30 cellular contexts compared by ENCODE assay signal in the genomic region with DNA sequence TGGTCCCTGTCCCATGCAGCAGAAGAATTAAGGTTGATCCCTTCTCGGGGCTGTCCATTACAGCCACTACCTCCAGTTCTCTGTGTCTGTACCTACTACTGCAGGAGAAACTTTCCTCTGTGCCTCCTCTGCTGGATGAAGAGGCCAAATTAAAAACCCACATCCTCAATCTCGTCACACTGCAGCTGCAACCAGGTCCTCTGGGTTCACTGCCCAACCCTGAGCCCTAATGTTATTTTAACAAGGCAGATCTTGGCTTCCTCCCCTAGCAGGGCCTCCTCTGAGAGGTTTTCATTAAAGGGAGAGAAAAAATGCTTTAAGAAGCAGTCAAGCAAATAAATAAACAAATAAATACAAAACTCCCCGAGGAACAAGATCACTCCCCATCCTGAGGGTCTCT.
A peak's percentile ranks its signal among the peaks of the same experiment; 100 is the strongest.
DNase-seq lines count a peak whose midpoint lies in the region; ATAC-seq and TF ChIP-seq lines count a peak whose summit lies in the region.
"Had no signal": no experiment of that assay in that cellular context is flagged by ENCODE, and none has a peak within 500 bp of the region (broad histone marks: within the 10 kb centered on the region; RNA-seq: fewer than 3 reads in every experiment).

No MANE protein-coding gene starts in this region.

- peak overlapping the region; percentile 5 to 16 for H3K27ac Mint-ChIP-seq in T-cell
- peak overlapping the region; percentile 15 for H3K27ac Mint-ChIP-seq in neural crest cell (ENCODE audit: unreplicated experiment)
- H3K27ac Mint-ChIP-seq: B cell, nephron had no signal

- DNase-seq in Right ventricle myocardium superior = no peak
- DNase-seq in cardiac septum (ENCODE audit: low spot score) = no peak
- no peak for DNase-seq in T-cell
- DNase-seq in neural crest cell (ENCODE audit: low read depth, low spot score) = no peak
- DNase-seq in NCI-H2029 treated with DMSO at 0.1 percent for 48 hours (lab: John Stamatoyannopoulos, UW) = no peak
- DNase-seq: ACHN; activated CD4-positive, alpha-beta T cell treated with anti-CD3 and anti-CD28 coated beads for 4 hours; activated T-cell treated with anti-CD3 and anti-CD28 coated beads, Interleukin-2, amount 50 U/mL, for 48 hours; DMS153; foreskin melanocyte; NCI-H1092; NCI-H187; NCI-H2171 treated with DMSO at 0.1 percent for 48 hours; NCI-H510A; OCI-M1; ovary; stimulated activated naive CD4-positive, alpha-beta T cell treated with Interleukin-2 at 50 U/mL for 16 hours; T1000; upper lobe of left lung had no signal

- H3K4me3 Mint-ChIP-seq in T-cell (no peak overlapping the region), neural crest cell (no peak overlapping the region)
- H3K4me3 Mint-ChIP-seq: B cell, nephron had no signal

- CTCF ChIA-PET in HEK293 (lab: Yijun Ruan, JAX) = interaction anchor here (0.5 to 0.6 kb wide), 2 partner anchors 48 to 194 kb away, joined by 3 to 4 read pairs; no protein-coding TSS in a partner anchor
- CTCF ChIA-PET in T-cell (lab: Charles Lee) = no interaction called here

- no peaks in the 10 kb centered on the region for H3K9me3 Mint-ChIP-seq in T-cell
- H3K9me3 Mint-ChIP-seq in neural crest cell = no peaks in the 10 kb centered on the region
- H3K9me3 Mint-ChIP-seq: nephron had no signal

- H3K4me1 ChIP-seq in HEK293 (ENCODE audit: control insufficient read depth, insufficient read depth, low read length) = no peaks in the 10 kb centered on the region
- H3K4me1 ChIP-seq: suprapubic skin, upper lobe of left lung had no signal

- H3K36me3 Mint-ChIP-seq in T-cell = no peaks in the 10 kb centered on the region
- H3K36me3 Mint-ChIP-seq in neural crest cell (ENCODE audit: low read depth) = no peaks in the 10 kb centered on the region

- H3K27me3 Mint-ChIP-seq in T-cell (no peaks in the 10 kb centered on the region), neural crest cell (ENCODE audit: low read depth) (no peaks in the 10 kb centered on the region)

- H3K27ac ChIP-seq in HEK293 (ENCODE audit: extremely low read depth, low read depth, low read length) = no peak overlapping the region
- H3K27ac ChIP-seq: dorsolateral prefrontal cortex, ovary, suprapubic skin, upper lobe of left lung, WERI-Rb-1 had no signal

- H3K4me3 ChIP-seq in HEK293 (ENCODE audit: low read depth, low read length) = no peak overlapping the region
- H3K4me3 ChIP-seq: heart right ventricle, lung, ovary, smooth muscle cell, suprapubic skin, upper lobe of left lung had no signal

- ATAC-seq in Right ventricle myocardium superior (ENCODE audit: poor library complexity) (peak; percentile 14), T-cell (replicated peaks in 1 of 4) (peak in 3 of 4 experiments; percentile 47 to 66 (median 54)), GM18873 (IDR thresholded peaks at IDR 0.05; ENCODE audit: low FRiP score, unreplicated experiment) (no peak), GM21526 (IDR thresholded peaks at IDR 0.05; ENCODE audit: low FRiP score, unreplicated experiment) (no peak)

- POLR2A ChIA-PET in HEK293 (lab: Yijun Ruan, JAX) = no interaction called here
- POLR2A ChIA-PET in T-cell (lab: Charles Lee) = no interaction called here

- intact Hi-C loops in Right ventricle myocardium superior (cut with DNase I) (loop anchor here (10.0 kb wide), 1 partner anchor 65 kb away; the partner anchor contains the start of gene PLXNA4), cardiac septum (cut with DNase I) (loop anchor here (5.0 kb wide), 1 partner anchor 442 kb away; no protein-coding TSS in a partner anchor)

- H3K36me3 ChIP-seq in HEK293 (ENCODE audit: control insufficient read depth in 2 of 2, insufficient read depth in 1 of 2, low read length in 2 of 2) = no peaks in the 10 kb centered on the region
- H3K36me3 ChIP-seq: ovary, suprapubic skin, upper lobe of left lung, WERI-Rb-1 had no signal

- TF ChIP-seq CTCF in HEK293 (tag by site-specific recombination; IDR thresholded peaks at IDR 0.05) (no peak), neural crest cell (conservative IDR thresholded peaks at IDR 0.05) (no peak)

- H3K9me3 ChIP-seq in HEK293 (ENCODE audit: control insufficient read depth, insufficient read depth, low read depth, low read length) = no peaks in the 10 kb centered on the region
- H3K9me3 ChIP-seq: heart right ventricle, ovary, suprapubic skin, upper lobe of left lung had no signal

- H3K4me1 Mint-ChIP-seq in T-cell (peaks cover 16 to 31% (median 26%) of the 10 kb centered on the region in 3 donors), neural crest cell (peaks cover 18% of the 10 kb centered on the region)
- H3K4me1 Mint-ChIP-seq: B cell had no signal

TF ChIP-seq in HEK293, 187 proteins besides CTCF, POLR2A, EP300 and RAD21:
- TF ChIP-seq ZNF560 (tag by site-specific recombination; IDR thresholded peaks at IDR 0.05; ENCODE audit: borderline replicate concordance) = no peak
- TF ChIP-seq GLIS1 (tag by site-specific recombination; IDR thresholded peaks at IDR 0.05) = peak; percentile 28; the same call in 1 of the 2 replicates
TF ChIP-seq in HEK293: peak in this region for 1.

Comparison
In these comparisons a context has a peak if more than half of its experiments do, and no peak if none do; other contexts are left out.
1. ATAC-seq: peak in Right ventricle myocardium superior (single experiment) and T-cell (3 of 4); none in GM18873 (single experiment) and GM21526 (single experiment).